8 cellular contexts compared by ENCODE assay signal in genomic region chr2:86441392-86441788, GRCh38. TPM values are rescaled to one million over a fixed set of nuclear protein-coding genes. Genes with fewer than 3 reads are reported as not detected.
A peak's percentile ranks its signal among the peaks of the same experiment; 100 is the strongest.
DNase-seq lines count a peak whose midpoint lies in the region; ATAC-seq and TF ChIP-seq lines count a peak whose summit lies in the region.

No MANE protein-coding gene starts in this region.

- peak overlapping the region; percentile 71 for H3K4me3 ChIP-seq in GM12875 (ENCODE audit: low read depth, low read length)
- H3K4me3 ChIP-seq in adrenal gland: peak overlapping the region in 2 of 4 donors; percentile 50 to 93
- H3K4me3 ChIP-seq in lung: peak overlapping the region; percentile 60

- WGBS in adrenal gland, 4 donors: 0 to 1% (median 0%) methylated on average over 2 to 49 of the region's 49 CpGs
- 0 to 1% methylated on average over 40 to 49 of the region's 49 CpGs for WGBS in lung, 2 donors

- H3K36me3 ChIP-seq in adrenal gland (replicated peaks in 1 of 2): no peaks in the 10 kb centered on the region
- peaks cover 4 to 9% of the 10 kb centered on the region in 2 donors for H3K36me3 ChIP-seq in lung (ENCODE audit: control insufficient read depth in 2 of 2, insufficient read depth in 2 of 2, low read length in 2 of 2)

- peak; percentile 91 to 99 for TF ChIP-seq POLR2A in adrenal gland (IDR thresholded peaks at IDR 0.05)

- H3K9me3 ChIP-seq in adrenal gland (replicated peaks in 1 of 3) (peaks cover 4 to 14% (median 14%) of the 10 kb centered on the region in 3 donors), lung (ENCODE audit: control insufficient read depth in 2 of 2, insufficient read depth in 1 of 2, low read length in 1 of 2) (peaks cover 0 to 2% of the 10 kb centered on the region in 2 donors)

- ATAC-seq in HG02852 (IDR thresholded peaks at IDR 0.05; ENCODE audit: unreplicated experiment) (peak; percentile 21), lung (ENCODE audit: insufficient read depth, low FRiP score) (no peak)

- peak overlapping the region; percentile 86 to 99 (median 98) for H3K27ac ChIP-seq in adrenal gland
- H3K27ac ChIP-seq in lung (ENCODE audit: low read depth in 1 of 2, low read length in 1 of 2): peak overlapping the region; percentile 97 to 98

- H3K27me3 ChIP-seq in adrenal gland (no peaks in the 10 kb centered on the region), lung (ENCODE audit: control insufficient read depth, insufficient read depth) (no peaks in the 10 kb centered on the region)

- H3K4me1 ChIP-seq in adrenal gland (replicated peaks in 1 of 2) (peaks cover 8 to 36% of the 10 kb centered on the region in 2 donors), lung (ENCODE audit: control insufficient read depth in 2 of 2, insufficient read depth in 2 of 2, low read length in 2 of 2) (peaks cover 4 to 24% of the 10 kb centered on the region in 2 donors)

- TF ChIP-seq CTCF in GM12875 (IDR thresholded peaks at IDR 0.05; ENCODE audit: borderline replicate concordance, insufficient read depth, low read depth, low read length): no peak
- TF ChIP-seq CTCF in adrenal gland (IDR thresholded peaks at IDR 0.05): no peak
- TF ChIP-seq CTCF in lung (IDR thresholded peaks at IDR 0.05; ENCODE audit: control extremely low read depth, extremely low read depth): no peak

- peak in 3 of 7 donors; percentile 35 to 61 (median 50) for DNase-seq in adrenal gland
- DNase-seq in lung (ENCODE audit: low spot score): peak; percentile 35
- no peak for DNase-seq in NCI-H345 treated with DMSO at 0.1 percent for 48 hours (lab: John Stamatoyannopoulos, UW; ENCODE audit: unreplicated experiment)
- no peak for DNase-seq in putamen (ENCODE audit: low spot score)
- no peak for DNase-seq in NCI-H526 treated with DMSO at 0.1 percent for 48 hours (lab: John Stamatoyannopoulos, UW)
- no peak for DNase-seq in GOT3 (lab: John Stamatoyannopoulos, UW)

- intact Hi-C loops in adrenal gland (cut with DNase I): no loop called here

RNA-seq across cellular contexts. Expression of gene KDM3A, which starts 0.2 kb away (rescaled TPM):
- total RNA-seq in adrenal gland (10 to 100 TPM; 16.7 to 54.6 (median 29.6) TPM), lung (100 to 1,000 TPM in 1 of 2 donors, 10 to 100 TPM in 1; 37.2 to 130 TPM)
- polyA plus RNA-seq in adrenal gland (10 to 100 TPM; 26.8 to 41.7 (median 35.0) TPM), lung (10 to 100 TPM; 17.5 to 18.5 TPM)
